8 cellular contexts compared by ENCODE assay signal in the genomic region with DNA sequence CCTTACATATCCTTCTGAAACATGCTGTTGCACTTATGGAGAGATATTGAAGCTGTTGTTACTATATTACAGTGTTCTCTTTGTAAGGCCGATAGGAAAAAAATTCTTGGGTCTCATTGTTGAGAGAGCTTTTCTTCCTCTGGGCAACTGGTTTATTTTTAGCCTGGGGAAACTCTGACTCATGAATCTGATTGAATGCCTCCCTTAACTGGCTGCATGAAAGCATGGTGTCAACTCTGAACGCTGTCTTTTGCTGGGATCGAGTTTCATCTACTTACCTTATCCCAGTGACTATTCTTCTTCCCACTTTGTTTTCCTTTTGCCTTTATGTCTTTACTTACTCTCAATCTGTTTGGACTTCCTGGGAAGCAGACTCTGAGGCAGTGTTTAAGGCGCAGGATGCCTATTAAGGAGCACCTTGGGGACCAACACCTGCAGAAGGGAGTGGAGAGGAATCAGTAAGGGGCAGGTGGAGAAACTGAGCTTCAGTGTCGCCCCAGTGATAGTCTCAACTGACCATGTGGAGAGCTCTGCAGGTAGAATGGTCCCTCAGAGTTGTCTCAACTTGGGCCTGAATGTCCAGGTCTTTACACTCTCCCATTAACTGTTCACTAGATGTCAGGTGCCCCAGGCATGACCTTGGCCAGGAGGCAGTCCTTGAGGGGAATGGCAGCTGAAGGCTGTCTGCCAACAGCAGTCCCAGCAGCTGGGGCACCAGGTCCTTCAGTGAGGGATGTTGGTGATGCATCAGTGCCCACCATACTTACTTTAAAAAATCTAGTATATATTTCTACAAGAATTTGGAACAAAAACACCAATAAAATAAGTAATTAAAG.
DNase-seq lines count a peak whose midpoint lies in the region; ATAC-seq and TF ChIP-seq lines count a peak whose summit lies in the region.

No MANE protein-coding gene starts in this region.

- DNase-seq in IMR-90 (peak; percentile 94), right cardiac atrium (peak in 1 of 3 donors; percentile 33), stromal cell of bone marrow (ENCODE audit: low read depth) (peak; percentile 95), NCI-H1105 (lab: John Stamatoyannopoulos, UW) (no peak), ascending aorta (ENCODE audit: low spot score in 2 of 2) (no peak)
- no peak for DNase-seq in activated naive CD8-positive, alpha-beta T cell treated with anti-CD3 and anti-CD28 coated beads, Interleukin-2, amount 50 U/mL, for 24 hours
- no peak for DNase-seq in activated CD4-positive, alpha-beta memory T cell treated with anti-CD3 and anti-CD28 coated beads for 36 hours

- H3K9me1 ChIP-seq in IMR-90 (ENCODE audit: insufficient read depth, low read length) = peaks cover 9% of the 10 kb centered on the region

- peak overlapping the region in 1 of 2 experiments; percentile 56; a peak in 1 of 4 replicates for H4K8ac ChIP-seq in IMR-90 (ENCODE audit: low read depth in 2 of 2, low read length in 2 of 2)

- TF ChIP-seq CTCF in IMR-90 (conservative IDR thresholded peaks at IDR 0.05; ENCODE audit: low read depth, low read length) (no peak), ascending aorta (IDR thresholded peaks at IDR 0.05) (no peak)

- POLR2A ChIA-PET in IMR-90 (lab: Charles Lee; ENCODE audit: unreplicated experiment) = no interaction called here
- POLR2A ChIA-PET in activated CD4-positive, alpha-beta memory T cell treated with anti-CD3 and anti-CD28 coated beads for 36 hours (lab: Charles Lee) = no interaction called here

- H3K18ac ChIP-seq in IMR-90 (ENCODE audit: low read depth, low read length) = 0 out of 2 replicates have a peak overlapping the region, but pooled peaks have one; percentile 14

- H2AK5ac ChIP-seq in IMR-90 (ENCODE audit: low read depth, low read length) = peak overlapping the region; percentile 88; the same call in 1 of the 2 replicates

- peak overlapping the region; percentile 78 for H2BK5ac ChIP-seq in IMR-90 (ENCODE audit: low read depth, low read length, poor library complexity, severe bottlenecking)

- peak overlapping the region; percentile 84; the same call in 1 of the 2 replicates for H2BK20ac ChIP-seq in IMR-90 (ENCODE audit: low read depth, low read length)

- intact Hi-C loops in IMR-90 (cut with micrococcal nuclease) (loop anchor here (5.0 kb wide), 1 partner anchor 33 kb away; no protein-coding TSS in a partner anchor), right cardiac atrium (cut with DNase I) (no loop called here), ascending aorta (cut with DNase I) (no loop called here)
- intact Hi-C loops in activated CD4-positive, alpha-beta memory T cell treated with anti-CD3 and anti-CD28 coated beads for 36 hours (cut with micrococcal nuclease) = no loop called here

- H3K27ac ChIP-seq in IMR-90 (ENCODE audit: insufficient read depth, low read length) (peak overlapping the region; percentile 23; the same call in 1 of the 2 replicates), right cardiac atrium (ENCODE audit: low read length) (peak overlapping the region; percentile 95), ascending aorta (peak overlapping the region in 1 of 2 donors; percentile 9)

- CTCF ChIA-PET in IMR-90 (lab: Yijun Ruan, JAX) = no interaction called here
- CTCF ChIA-PET in activated CD4-positive, alpha-beta memory T cell treated with anti-CD3 and anti-CD28 coated beads for 36 hours (lab: Charles Lee) = interaction anchor here (1.0 kb wide), 1 partner anchor 10 kb away, joined by 3 read pairs; no protein-coding TSS in a partner anchor

- BruUV-seq in IMR-90 (replicated peaks; lab: Mats Ljungman, UMichigan) = no TSS peak

- peak overlapping the region; percentile 50 for H3K4me2 ChIP-seq in IMR-90 (ENCODE audit: low read depth, low read length)

- no peak overlapping the region for H3K27ac Mint-ChIP-seq in activated naive CD8-positive, alpha-beta T cell treated with anti-CD3 and anti-CD28 coated beads, Interleukin-2, amount 50 U/mL, for 24 hours
- no peak overlapping the region for H3K27ac Mint-ChIP-seq in activated CD4-positive, alpha-beta memory T cell treated with anti-CD3 and anti-CD28 coated beads for 36 hours

- no peaks in the 10 kb centered on the region for H3K36me3 Mint-ChIP-seq in activated naive CD8-positive, alpha-beta T cell treated with anti-CD3 and anti-CD28 coated beads, Interleukin-2, amount 50 U/mL, for 24 hours (ENCODE audit: low read depth)
- no peaks in the 10 kb centered on the region for H3K36me3 Mint-ChIP-seq in activated CD4-positive, alpha-beta memory T cell treated with anti-CD3 and anti-CD28 coated beads for 36 hours

- 0 out of 2 replicates have a peak, but pooled peaks cover 3% of the 10 kb centered on the region for H4K20me1 ChIP-seq in IMR-90 (ENCODE audit: insufficient read depth, low read length)

- WGBS in IMR-90 (ENCODE audit: extremely low coverage in 2 of 2, insufficient read length in 1 of 2), 2 experiments = no CpG with 5 or more reads among the region's 5 CpGs
- 37% methylated on average over 5 of the region's 5 CpGs for WGBS in right cardiac atrium

- H3K9me3 ChIP-seq in IMR-90 (ENCODE audit: control insufficient read depth, insufficient read depth, low read length) (no peaks in the 10 kb centered on the region), right cardiac atrium (ENCODE audit: control insufficient read depth, low read length) (no peaks in the 10 kb centered on the region), ascending aorta (no peaks in the 10 kb centered on the region)

- no peak overlapping the region; the same call in 1 of the 2 replicates for H4K5ac ChIP-seq in IMR-90 (ENCODE audit: low read depth, low read length)

- H3K4me3 ChIP-seq in IMR-90 (ENCODE audit: insufficient read depth, low read depth, low read length) = no peak overlapping the region
- no peak overlapping the region for H3K4me3 ChIP-seq in right cardiac atrium (ENCODE audit: low read length)
- no peak overlapping the region for H3K4me3 ChIP-seq in ascending aorta

- no peaks in the 10 kb centered on the region for H3K9me3 Mint-ChIP-seq in activated naive CD8-positive, alpha-beta T cell treated with anti-CD3 and anti-CD28 coated beads, Interleukin-2, amount 50 U/mL, for 24 hours
- no peaks in the 10 kb centered on the region for H3K9me3 Mint-ChIP-seq in activated CD4-positive, alpha-beta memory T cell treated with anti-CD3 and anti-CD28 coated beads for 36 hours

- H3K4me3 Mint-ChIP-seq in activated naive CD8-positive, alpha-beta T cell treated with anti-CD3 and anti-CD28 coated beads, Interleukin-2, amount 50 U/mL, for 24 hours = no peak overlapping the region
- H3K4me3 Mint-ChIP-seq in activated CD4-positive, alpha-beta memory T cell treated with anti-CD3 and anti-CD28 coated beads for 36 hours = no peak overlapping the region

- H3K4ac ChIP-seq in IMR-90 (ENCODE audit: low read depth, low read length) = peak overlapping the region; percentile 87

- H3K27me3 ChIP-seq in IMR-90 (ENCODE audit: control insufficient read depth, insufficient read depth, low read length) = no peaks in the 10 kb centered on the region
- H3K27me3 ChIP-seq in right cardiac atrium (ENCODE audit: control insufficient read depth, insufficient read depth) = no peaks in the 10 kb centered on the region
- H3K27me3 ChIP-seq in ascending aorta = no peaks in the 10 kb centered on the region

- no peaks in the 10 kb centered on the region for H3K27me3 Mint-ChIP-seq in activated naive CD8-positive, alpha-beta T cell treated with anti-CD3 and anti-CD28 coated beads, Interleukin-2, amount 50 U/mL, for 24 hours
- no peaks in the 10 kb centered on the region for H3K27me3 Mint-ChIP-seq in activated CD4-positive, alpha-beta memory T cell treated with anti-CD3 and anti-CD28 coated beads for 36 hours

- ATAC-seq in IMR-90 (ENCODE audit: low read depth) (peak; percentile 94), right cardiac atrium (peak; percentile 90 to 92), GM21390 (IDR thresholded peaks at IDR 0.05; ENCODE audit: unreplicated experiment) (no peak)
- ATAC-seq in activated naive CD8-positive, alpha-beta T cell treated with anti-CD3 and anti-CD28 coated beads, Interleukin-2, amount 50 U/mL, for 24 hours = peak; percentile 36

- H3K79me1 ChIP-seq in IMR-90 (ENCODE audit: low read depth in 1 of 2, low read length in 2 of 2) = peaks cover 0 to 6% of the 10 kb centered on the region in 2 experiments; a peak in 2 of 4 replicates

- H3K4me1 ChIP-seq in IMR-90 (ENCODE audit: control insufficient read depth, insufficient read depth, low read length) (peaks cover 11% of the 10 kb centered on the region), right cardiac atrium (ENCODE audit: control insufficient read depth, insufficient read depth, low read length) (peaks cover 5% of the 10 kb centered on the region), ascending aorta (no peaks in the 10 kb centered on the region)

- H2BK15ac ChIP-seq in IMR-90 (ENCODE audit: low read depth, low read length) = peak overlapping the region; percentile 77; the same call in 1 of the 3 replicates

- TF ChIP-seq POLR2A in IMR-90 (IDR thresholded peaks at IDR 0.05; ENCODE audit: low read depth, low read length) = no peak

- H3K56ac ChIP-seq in IMR-90 (ENCODE audit: extremely low read depth, insufficient read depth, low read length) = no peak overlapping the region

- H3K4me1 Mint-ChIP-seq in activated naive CD8-positive, alpha-beta T cell treated with anti-CD3 and anti-CD28 coated beads, Interleukin-2, amount 50 U/mL, for 24 hours = peaks cover 5% of the 10 kb centered on the region
- H3K4me1 Mint-ChIP-seq in activated CD4-positive, alpha-beta memory T cell treated with anti-CD3 and anti-CD28 coated beads for 36 hours (ENCODE audit: low read depth) = no peaks in the 10 kb centered on the region

- H3K9ac ChIP-seq in IMR-90 (ENCODE audit: low read depth, low read length) = no peak overlapping the region

- in situ Hi-C loops in IMR-90 (cut with MboI; ENCODE audit: low sequenced_read_pairs) = no loop called here

- H3K36me3 ChIP-seq in IMR-90 (ENCODE audit: control insufficient read depth, insufficient read depth, low read length) (no peaks in the 10 kb centered on the region), ascending aorta (no peaks in the 10 kb centered on the region)

- dilution Hi-C loops in IMR-90 (cut with HindIII; ENCODE audit: low sequenced_read_pairs, unreplicated experiment) = no loop called here

- no peak for TF ChIP-seq RAD21 in IMR-90 (IDR thresholded peaks at IDR 0.05; ENCODE audit: low read length)

- peak overlapping the region; percentile 88 for H2AK9ac ChIP-seq in IMR-90 (replicated peaks; ENCODE audit: low read depth, low read length, poor library complexity)

- H3K23ac ChIP-seq in IMR-90 (ENCODE audit: low read depth, low read length) = peak overlapping the region; percentile 34; the same call in 1 of the 2 replicates

- peak overlapping the region; percentile 74 for H2AFZ ChIP-seq in IMR-90 (replicated peaks; ENCODE audit: low read length, poor library complexity)

- H4K91ac ChIP-seq in IMR-90 (ENCODE audit: insufficient read depth, low read depth, low read length) = peak overlapping the region; percentile 53

- H2BK120ac ChIP-seq in IMR-90 (ENCODE audit: low read depth, low read length) = peak overlapping the region; percentile 89

- H3K14ac ChIP-seq in IMR-90 (replicated peaks; ENCODE audit: low read depth, low read length) = peak overlapping the region; percentile 61

TF ChIP-seq in IMR-90, 13 proteins besides CTCF, POLR2A, EP300 and RAD21 (continues in another document):
- TF ChIP-seq RCOR1 (IDR thresholded peaks at IDR 0.05; ENCODE audit: insufficient replicate concordance, low read length) (no peak), CHD1 (IDR thresholded peaks at IDR 0.05; ENCODE audit: low read depth, low read length) (no peak), RFX5 (IDR thresholded peaks at IDR 0.05; ENCODE audit: low read depth, low read length) (no peak)

Comparison
In these comparisons a context has a peak if more than half of its experiments do, and no peak if none do; other contexts are left out.
1. DNase-seq: peak in IMR-90 (single experiment) and stromal cell of bone marrow (single experiment); none in activated naive CD8-positive, alpha-beta T cell treated with anti-CD3 and anti-CD28 coated beads, Interleukin-2, amount 50 U/mL, for 24 hours (single experiment), NCI-H1105 (single experiment), activated CD4-positive, alpha-beta memory T cell treated with anti-CD3 and anti-CD28 coated beads for 36 hours (single experiment) and ascending aorta (0 of 2).